8 cellular contexts compared by ENCODE assay signal in the genomic region with DNA sequence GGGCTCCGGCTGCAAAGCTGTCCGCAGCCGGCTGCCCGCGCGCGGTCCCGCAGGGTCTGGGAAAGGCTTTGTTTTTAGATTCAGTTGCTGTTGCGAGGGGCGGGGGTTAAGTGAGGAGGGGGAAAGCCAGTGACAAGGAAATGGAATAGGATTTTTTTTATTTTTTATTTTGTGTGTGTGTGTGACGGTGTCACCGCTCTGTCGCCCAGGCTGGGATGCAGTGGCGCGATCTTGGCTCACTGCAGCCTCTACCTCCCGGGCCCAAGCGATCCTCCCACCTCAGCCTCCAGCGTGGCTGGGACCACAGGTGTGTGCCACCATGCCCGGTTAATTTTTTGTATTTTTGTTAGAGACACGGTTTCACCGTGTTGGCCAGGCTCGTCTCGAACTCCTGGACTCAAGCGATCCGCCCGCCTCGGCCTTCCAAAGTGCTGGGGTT. TPM values are rescaled to one million over a fixed set of nuclear protein-coding genes. Genes with fewer than 3 reads are reported as not detected.
DNase-seq lines count a peak whose midpoint lies in the region; ATAC-seq and TF ChIP-seq lines count a peak whose summit lies in the region.

No MANE protein-coding gene starts in this region.

- DNase-seq in activated gamma-delta T cell (lab: John Stamatoyannopoulos, UW) (peak; percentile 14), activated gamma-delta T cell treated with Interleukin-2 at 50 U/mL for 16 hours (no peak), body of pancreas (no peak), type B pancreatic cell (ENCODE audit: extremely low spot score, unreplicated experiment) (no peak), hepatic stellate cell (ENCODE audit: low spot score) (no peak)
- no peak for DNase-seq in stimulated activated CD4-positive, alpha-beta T cell treated with anti-CD3 and anti-CD28 coated beads, Interleukin-15, amount 100 ng/mL, for 24 hours

- peaks cover 7% of the 10 kb centered on the region for H3K36me3 Mint-ChIP-seq in type B pancreatic cell

- H3K4me3 Mint-ChIP-seq in type B pancreatic cell, result peak overlapping the region; percentile 79

- no peaks in the 10 kb centered on the region for H3K9me3 ChIP-seq in body of pancreas
- H3K9me3 ChIP-seq in liver (ENCODE audit: control insufficient read depth in 4 of 4, low read length in 3 of 4), result no peaks in the 10 kb centered on the region

- intact Hi-C loops in body of pancreas (cut with DNase I), result no loop called here

- TF ChIP-seq RAD21 in liver (IDR thresholded peaks at IDR 0.05), result no peak

- H3K27ac ChIP-seq in body of pancreas (peak overlapping the region; percentile 98 to 100 (median 98)), liver (ENCODE audit: low read depth in 1 of 2, low read length in 2 of 2) (peak overlapping the region; percentile 97 to 98)

- H3K4me1 ChIP-seq in body of pancreas, result peaks cover 35% of the 10 kb centered on the region
- peaks cover 8 to 31% (median 14%) of the 10 kb centered on the region in 4 donors for H3K4me1 ChIP-seq in liver (ENCODE audit: control insufficient read depth in 4 of 4, insufficient read depth in 4 of 4, low read length in 3 of 4)

- no peak for TF ChIP-seq POLR2A in body of pancreas (IDR thresholded peaks at IDR 0.05)

- H3K4me1 Mint-ChIP-seq in type B pancreatic cell (ENCODE audit: unreplicated experiment), result peaks cover 43% of the 10 kb centered on the region

- H3K27ac Mint-ChIP-seq in type B pancreatic cell, result peak overlapping the region; percentile 74

- H3K4me3 ChIP-seq in body of pancreas (peak overlapping the region; percentile 6 to 99), liver (ENCODE audit: low read depth in 1 of 3, low read length in 3 of 3) (peak overlapping the region; percentile 22 to 92 (median 54))

- 47 to 57% methylated on average over 23 to 27 of the region's 27 CpGs for WGBS in body of pancreas, 2 donors
- 53% methylated on average over 27 of the region's 27 CpGs for WGBS in liver

- peak overlapping the region; percentile 75 to 94 for H3K9ac ChIP-seq in liver (ENCODE audit: low read depth in 1 of 2, low read length in 2 of 2)

- H3K27me3 Mint-ChIP-seq in type B pancreatic cell, result no peaks in the 10 kb centered on the region

- ATAC-seq in body of pancreas (no peak), HG02938 (IDR thresholded peaks at IDR 0.05; ENCODE audit: unreplicated experiment) (no peak)

- no peaks in the 10 kb centered on the region for H3K36me3 ChIP-seq in body of pancreas (replicated peaks in 1 of 2; ENCODE audit: insufficient read depth in 1 of 2, low read depth in 2 of 2)
- H3K36me3 ChIP-seq in liver (ENCODE audit: control insufficient read depth in 4 of 4, insufficient read depth in 3 of 4, low read depth in 1 of 4, low read length in 3 of 4), result no peaks in the 10 kb centered on the region

- TF ChIP-seq CTCF in body of pancreas (IDR thresholded peaks at IDR 0.05) (no peak), liver (IDR thresholded peaks at IDR 0.05; ENCODE audit: low read depth, low read length, missing input control) (no peak), type B pancreatic cell (conservative IDR thresholded peaks at IDR 0.05) (no peak)

- H3K27me3 ChIP-seq in body of pancreas (no peaks in the 10 kb centered on the region), liver (ENCODE audit: control insufficient read depth in 4 of 4, insufficient read depth in 4 of 4, low read length in 3 of 4) (no peaks in the 10 kb centered on the region)

- no peaks in the 10 kb centered on the region for H3K9me3 Mint-ChIP-seq in type B pancreatic cell

TF ChIP-seq in liver, 16 proteins besides CTCF, POLR2A, EP300 and RAD21:
- TF ChIP-seq, protein P1, sequence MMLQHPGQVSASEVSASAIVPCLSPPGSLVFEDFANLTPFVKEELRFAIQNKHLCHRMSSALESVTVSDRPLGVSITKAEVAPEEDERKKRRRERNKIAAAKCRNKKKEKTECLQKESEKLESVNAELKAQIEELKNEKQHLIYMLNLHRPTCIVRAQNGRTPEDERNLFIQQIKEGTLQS (IDR thresholded peaks at IDR 0.05), result no peak
- TF ChIP-seq EGR1 (IDR thresholded peaks at IDR 0.05; ENCODE audit: low read depth in 2 of 2) (no peak), MAX (IDR thresholded peaks at IDR 0.05) (no peak), FOXA1 (IDR thresholded peaks at IDR 0.05) (no peak), JUND (IDR thresholded peaks at IDR 0.05) (no peak), FOXA2 (IDR thresholded peaks at IDR 0.05) (no peak), HNF4G (IDR thresholded peaks at IDR 0.05) (no peak), ZBTB33 (IDR thresholded peaks at IDR 0.05) (no peak), RXRA (IDR thresholded peaks at IDR 0.05) (no peak), YY1 (IDR thresholded peaks at IDR 0.05) (no peak), NR2F2 (IDR thresholded peaks at IDR 0.05) (no peak), HNF4A (conservative IDR thresholded peaks at IDR 0.05) (no peak), GABPA (IDR thresholded peaks at IDR 0.05 in 1 of 2, conservative IDR thresholded peaks at IDR 0.05 in 1 of 2) (no peak), SP1 (IDR thresholded peaks at IDR 0.05) (no peak), TAF1 (conservative IDR thresholded peaks at IDR 0.05) (no peak)
- TF ChIP-seq, protein P2, sequence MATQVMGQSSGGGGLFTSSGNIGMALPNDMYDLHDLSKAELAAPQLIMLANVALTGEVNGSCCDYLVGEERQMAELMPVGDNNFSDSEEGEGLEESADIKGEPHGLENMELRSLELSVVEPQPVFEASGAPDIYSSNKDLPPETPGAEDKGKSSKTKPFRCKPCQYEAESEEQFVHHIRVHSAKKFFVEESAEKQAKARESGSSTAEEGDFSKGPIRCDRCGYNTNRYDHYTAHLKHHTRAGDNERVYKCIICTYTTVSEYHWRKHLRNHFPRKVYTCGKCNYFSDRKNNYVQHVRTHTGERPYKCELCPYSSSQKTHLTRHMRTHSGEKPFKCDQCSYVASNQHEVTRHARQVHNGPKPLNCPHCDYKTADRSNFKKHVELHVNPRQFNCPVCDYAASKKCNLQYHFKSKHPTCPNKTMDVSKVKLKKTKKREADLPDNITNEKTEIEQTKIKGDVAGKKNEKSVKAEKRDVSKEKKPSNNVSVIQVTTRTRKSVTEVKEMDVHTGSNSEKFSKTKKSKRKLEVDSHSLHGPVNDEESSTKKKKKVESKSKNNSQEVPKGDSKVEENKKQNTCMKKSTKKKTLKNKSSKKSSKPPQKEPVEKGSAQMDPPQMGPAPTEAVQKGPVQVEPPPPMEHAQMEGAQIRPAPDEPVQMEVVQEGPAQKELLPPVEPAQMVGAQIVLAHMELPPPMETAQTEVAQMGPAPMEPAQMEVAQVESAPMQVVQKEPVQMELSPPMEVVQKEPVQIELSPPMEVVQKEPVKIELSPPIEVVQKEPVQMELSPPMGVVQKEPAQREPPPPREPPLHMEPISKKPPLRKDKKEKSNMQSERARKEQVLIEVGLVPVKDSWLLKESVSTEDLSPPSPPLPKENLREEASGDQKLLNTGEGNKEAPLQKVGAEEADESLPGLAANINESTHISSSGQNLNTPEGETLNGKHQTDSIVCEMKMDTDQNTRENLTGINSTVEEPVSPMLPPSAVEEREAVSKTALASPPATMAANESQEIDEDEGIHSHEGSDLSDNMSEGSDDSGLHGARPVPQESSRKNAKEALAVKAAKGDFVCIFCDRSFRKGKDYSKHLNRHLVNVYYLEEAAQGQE (IDR thresholded peaks at IDR 0.05), result no peak

RNA-seq across cellular contexts. Expression of gene UBE2J1, which starts 0.6 kb away (rescaled TPM):
- total RNA-seq in body of pancreas, result 10 to 100 TPM; 23.4 to 27.8 TPM
- 10 to 100 TPM; 20.0 to 26.4 TPM for total RNA-seq in liver
- 10 to 100 TPM; 14.7 to 16.1 TPM for polyA plus RNA-seq in liver
- 30.6 and 32.0 TPM in 2 replicates for total RNA-seq in type B pancreatic cell (ENCODE audit: low replicate concordance)

RNA-seq across cellular contexts. Expression of gene GABRR2, which starts 38.0 kb away (rescaled TPM):
- total RNA-seq in body of pancreas (1 to 10 TPM in 1 of 2 donors, under 1 TPM in 1; 0.52 to 1.3 TPM), liver (1 to 10 TPM in 1 of 2 donors, under 1 TPM in 1; 0.37 to 1.7 TPM), type B pancreatic cell (ENCODE audit: low replicate concordance) (0.92 TPM in 1 of 2 replicates, not detected in the other)
- polyA plus RNA-seq in liver, result under 1 TPM; 0.10 to 0.32 TPM

RNA-seq across cellular contexts. Expression of gene RRAGD, which starts 58.9 kb away (rescaled TPM):
- 1 to 10 TPM; 9.2 to 9.3 TPM for total RNA-seq in body of pancreas
- 1 to 10 TPM; 4.7 to 6.7 TPM for total RNA-seq in liver
- 1 to 10 TPM; 4.8 to 6.3 TPM for polyA plus RNA-seq in liver
- total RNA-seq in type B pancreatic cell (ENCODE audit: low replicate concordance), result 18.0 and 19.7 TPM in 2 replicates
